17 cellular contexts compared by ENCODE assay signal in the genomic region with DNA sequence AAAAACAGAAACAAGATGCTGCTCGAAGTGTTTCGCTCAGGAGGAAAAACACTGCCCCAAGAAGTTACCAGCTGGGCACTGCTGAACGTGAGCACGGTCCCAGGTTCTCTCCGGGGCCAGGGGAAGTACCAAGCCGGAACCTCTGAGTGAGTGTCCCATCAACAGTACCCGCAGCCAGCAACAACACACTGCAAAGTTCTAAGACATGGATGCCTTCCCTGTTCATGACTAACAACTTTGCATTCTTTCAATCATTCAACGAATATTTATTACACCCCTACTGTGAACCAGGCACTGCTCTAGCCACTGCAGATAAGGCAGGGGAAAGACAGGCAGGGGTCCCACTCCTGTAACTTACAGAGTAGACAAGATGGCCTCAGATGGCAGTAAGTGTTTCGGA.
A peak's percentile ranks its signal among the peaks of the same experiment; 100 is the strongest.
DNase-seq lines count a peak whose midpoint lies in the region; ATAC-seq and TF ChIP-seq lines count a peak whose summit lies in the region.
"Had no signal": no experiment of that assay in that cellular context is flagged by ENCODE, and none has a peak within 500 bp of the region (broad histone marks: within the 10 kb centered on the region; RNA-seq: fewer than 3 reads in every experiment).

No MANE protein-coding gene starts in this region.

- H3K36me3 Mint-ChIP-seq in activated T-cell treated with anti-CD3 and anti-CD28 coated beads, Interleukin-2, amount 50 U/mL, for 24 hours (ENCODE audit: low read depth), result peaks cover 8% of the 10 kb centered on the region
- H3K36me3 Mint-ChIP-seq: activated CD4-positive, alpha-beta memory T cell treated with anti-CD3 and anti-CD28 coated beads for 36 hours had no signal

- no peak for ATAC-seq in HG02884 (IDR thresholded peaks at IDR 0.05; ENCODE audit: unreplicated experiment)
- ATAC-seq: A549; activated T-helper 17 cell treated with anti-CD3 and anti-CD28 coated beads, Interleukin-2, amount 50 U/mL, for 72 hours; body of pancreas; stimulated activated naive CD8-positive, alpha-beta T cell treated with anti-CD3 and anti-CD28 coated beads, Interleukin-15, Interleukin-2, amounts not matched to agents 100 U/mL and 50 U/mL, for 24 hours had no signal

- H3K27ac ChIP-seq in brain microvascular endothelial cell, result peak overlapping the region; percentile 62
- H3K27ac ChIP-seq in mesendoderm (ENCODE audit: low read depth, low read length), result peak overlapping the region; percentile 20
- H3K27ac ChIP-seq: A549, body of pancreas had no signal

- H4K5ac ChIP-seq in mesendoderm (ENCODE audit: low read length), result no peak overlapping the region

- H4K8ac ChIP-seq in mesendoderm (ENCODE audit: low read depth, low read length), result no peak overlapping the region

- no peak overlapping the region for H3K4me2 ChIP-seq in mesendoderm (ENCODE audit: low read length)
- H3K4me2 ChIP-seq: A549 had no signal

- H3K9ac ChIP-seq in mesendoderm (ENCODE audit: low read length), result no peak overlapping the region

- no peak for TF ChIP-seq CTCF in brain microvascular endothelial cell (IDR thresholded peaks at IDR 0.05; ENCODE audit: low read depth, low read length, missing control alignments)

- H3K36me3 ChIP-seq in brain microvascular endothelial cell (replicated peaks), result no peaks in the 10 kb centered on the region
- no peaks in the 10 kb centered on the region for H3K36me3 ChIP-seq in mesendoderm (ENCODE audit: control insufficient read depth, insufficient read depth, low read length)

- H3K4me3 ChIP-seq in brain microvascular endothelial cell (ENCODE audit: low read depth, low read length) (no peak overlapping the region), mesendoderm (ENCODE audit: low read length) (no peak overlapping the region)
- H3K4me3 ChIP-seq: A549, body of pancreas had no signal

- peak overlapping the region; percentile 35 for H3K56ac ChIP-seq in mesendoderm (ENCODE audit: low read length)

- peak overlapping the region; percentile 56 for H3K18ac ChIP-seq in mesendoderm (ENCODE audit: low read length)

- peak; percentile 19 for DNase-seq in activated T-cell treated with anti-CD3 and anti-CD28 coated beads, Interleukin-2, amount 50 U/mL, for 24 hours
- DNase-seq in activated T-cell treated with anti-CD3 and anti-CD28 coated beads for 4 hours (no peak), brain microvascular endothelial cell (peak; percentile 71), mesendoderm (peak; percentile 81), ureter (ENCODE audit: low spot score) (peak; percentile 39), NCI-H345 treated with DMSO at 0.1 percent for 48 hours (lab: John Stamatoyannopoulos, UW; ENCODE audit: unreplicated experiment) (no peak), NCI-H524 treated with DMSO at 0.1 percent for 48 hours (lab: John Stamatoyannopoulos, UW) (no peak)
- DNase-seq: activated CD4-positive, alpha-beta memory T cell treated with anti-CD3 and anti-CD28 coated beads for 36 hours; body of pancreas; effector memory CD4-positive, alpha-beta T cell; HCEC 1CT; NCI-H1930; NCI-H82; stimulated activated naive CD8-positive, alpha-beta T cell treated with anti-CD3 and anti-CD28 coated beads, Interleukin-15, Interleukin-2, amounts not matched to agents 100 U/mL and 50 U/mL, for 24 hours had no signal

- H3K27me3 ChIP-seq in brain microvascular endothelial cell (replicated peaks) (no peaks in the 10 kb centered on the region), mesendoderm (ENCODE audit: insufficient read depth, low read length, poor library complexity) (no peaks in the 10 kb centered on the region)
- H3K27me3 ChIP-seq: body of pancreas had no signal

- H3K9me3 Mint-ChIP-seq in activated T-cell treated with anti-CD3 and anti-CD28 coated beads, Interleukin-2, amount 50 U/mL, for 24 hours, result no peaks in the 10 kb centered on the region
- H3K9me3 Mint-ChIP-seq: activated CD4-positive, alpha-beta memory T cell treated with anti-CD3 and anti-CD28 coated beads for 36 hours; activated T-helper 17 cell treated with anti-CD3 and anti-CD28 coated beads, Interleukin-2, amount 50 U/mL, for 72 hours had no signal

- H3K4me1 Mint-ChIP-seq in activated T-cell treated with anti-CD3 and anti-CD28 coated beads, Interleukin-2, amount 50 U/mL, for 24 hours (ENCODE audit: low read depth), result no peaks in the 10 kb centered on the region
- H3K4me1 Mint-ChIP-seq: activated T-helper 17 cell treated with anti-CD3 and anti-CD28 coated beads, Interleukin-2, amount 50 U/mL, for 72 hours had no signal

- H3K4me3 Mint-ChIP-seq in activated T-cell treated with anti-CD3 and anti-CD28 coated beads, Interleukin-2, amount 50 U/mL, for 24 hours, result no peak overlapping the region
- H3K4me3 Mint-ChIP-seq: activated CD4-positive, alpha-beta memory T cell treated with anti-CD3 and anti-CD28 coated beads for 36 hours; activated T-helper 17 cell treated with anti-CD3 and anti-CD28 coated beads, Interleukin-2, amount 50 U/mL, for 72 hours had no signal

- H3K79me1 ChIP-seq in mesendoderm (ENCODE audit: low read length), result peaks cover 11% of the 10 kb centered on the region

- peaks cover 15% of the 10 kb centered on the region for H3K4me1 ChIP-seq in mesendoderm (ENCODE audit: control insufficient read depth, low read depth, low read length)
- H3K4me1 ChIP-seq: A549, body of pancreas had no signal

- no peaks in the 10 kb centered on the region for H3K27me3 Mint-ChIP-seq in activated T-cell treated with anti-CD3 and anti-CD28 coated beads, Interleukin-2, amount 50 U/mL, for 24 hours
- H3K27me3 Mint-ChIP-seq: activated T-helper 17 cell treated with anti-CD3 and anti-CD28 coated beads, Interleukin-2, amount 50 U/mL, for 72 hours had no signal

- H3K23ac ChIP-seq in mesendoderm (ENCODE audit: low read length), result no peak overlapping the region

- H2BK5ac ChIP-seq in mesendoderm (ENCODE audit: low read length), result no peak overlapping the region

- H3K4ac ChIP-seq in mesendoderm (ENCODE audit: low read depth, low read length), result no peak overlapping the region

- no peak overlapping the region for H2BK120ac ChIP-seq in mesendoderm (ENCODE audit: low read depth, low read length)

- no peaks in the 10 kb centered on the region for H3K79me2 ChIP-seq in mesendoderm (ENCODE audit: control insufficient read depth, insufficient read depth, low read length)

- in situ Hi-C loops in brain microvascular endothelial cell (cut with HindIII; ENCODE audit: low pct_ligation_motif_present, low sequenced_read_pairs), result no loop called here

- no peak overlapping the region for H2AK5ac ChIP-seq in mesendoderm (ENCODE audit: low read length)

- no peak overlapping the region for H3K27ac Mint-ChIP-seq in activated T-cell treated with anti-CD3 and anti-CD28 coated beads, Interleukin-2, amount 50 U/mL, for 24 hours
- H3K27ac Mint-ChIP-seq: activated CD4-positive, alpha-beta memory T cell treated with anti-CD3 and anti-CD28 coated beads for 36 hours; activated T-helper 17 cell treated with anti-CD3 and anti-CD28 coated beads, Interleukin-2, amount 50 U/mL, for 72 hours had no signal

- H2BK15ac ChIP-seq in mesendoderm (replicated peaks; ENCODE audit: low read depth), result no peak overlapping the region

- WGBS in mesendoderm (ENCODE audit: extremely low coverage, insufficient coverage, low lambda C conversion rate), result no CpG with 5 or more reads among the region's 9 CpGs

Comparison
In these comparisons a context has a peak if more than half of its experiments do, and no peak if none do; other contexts are left out.
1. DNase-seq: peak in activated T-cell treated with anti-CD3 and anti-CD28 coated beads, Interleukin-2, amount 50 U/mL, for 24 hours (single experiment), brain microvascular endothelial cell (single experiment), mesendoderm (single experiment) and ureter (single experiment); none in activated T-cell treated with anti-CD3 and anti-CD28 coated beads for 4 hours (single experiment), NCI-H345 treated with DMSO at 0.1 percent for 48 hours (single experiment) and NCI-H524 treated with DMSO at 0.1 percent for 48 hours (single experiment).